8 cellular contexts compared by ENCODE assay signal in genomic region chr10:103192451-103193106, GRCh38. TPM values are rescaled to one million over a fixed set of nuclear protein-coding genes. Genes with fewer than 3 reads are reported as not detected.
A peak's percentile ranks its signal among the peaks of the same experiment; 100 is the strongest.
DNase-seq lines count a peak whose midpoint lies in the region; ATAC-seq and TF ChIP-seq lines count a peak whose summit lies in the region.

No MANE protein-coding gene starts in this region.

- H3K27me3 ChIP-seq in ACC112 (ENCODE audit: insufficient read depth, low read length): no peaks in the 10 kb centered on the region
- H3K27me3 ChIP-seq in dorsolateral prefrontal cortex: no peaks in the 10 kb centered on the region

- peaks cover 50% of the 10 kb centered on the region for H3K79me2 ChIP-seq in ACC112 (ENCODE audit: control insufficient read depth, insufficient read depth, low read length, unreplicated experiment)

- peaks cover 31% of the 10 kb centered on the region for H3K4me1 ChIP-seq in ACC112 (ENCODE audit: control insufficient read depth, insufficient read depth, low read length, unreplicated experiment)

- intact Hi-C loops in dorsolateral prefrontal cortex (cut with DNase I) (loop anchor here (2.0 to 5.0 kb wide), 9 partner anchors 45 to 275 kb away; partner anchors contain the start of gene CNNM2 (in 2 of the 2)), lower leg skin (cut with DNase I; ENCODE audit: low total_unique reads) (no loop called here)

- H3K4me3 ChIP-seq in ACC112 (ENCODE audit: low read depth, low read length) (peak overlapping the region; percentile 90), dorsolateral prefrontal cortex (peak overlapping the region; percentile 61 to 98 (median 87)), lower leg skin (ENCODE audit: low read depth, poor library complexity, severe bottlenecking) (peak overlapping the region; percentile 93)

- peak in 2 of 56 donors; percentile 4 to 22 for TF ChIP-seq CTCF in dorsolateral prefrontal cortex (IDR thresholded peaks at IDR 0.05 in 54 of 56, conservative IDR thresholded peaks at IDR 0.05 in 2 of 56; ENCODE audit: low read depth in 1 of 56, partially characterized antibody in 56 of 56)
- no peak for TF ChIP-seq CTCF in lower leg skin (IDR thresholded peaks at IDR 0.05)

- peak; percentile 40 for DNase-seq in NCI-H526 treated with DMSO at 0.1 percent for 48 hours (lab: John Stamatoyannopoulos, UW)
- peak; percentile 38 for DNase-seq in activated CD4-positive, alpha-beta T cell treated with anti-CD3 and anti-CD28 coated beads, Interleukin-2, amount 50 U/mL, for 1 hour
- DNase-seq in dorsolateral prefrontal cortex: peak; percentile 40 to 72 (median 66)
- peak; percentile 76 to 95 for DNase-seq in lower leg skin (ENCODE audit: low spot score in 2 of 2)
- peak; percentile 43 to 45 for DNase-seq in stimulated activated CD4-positive, alpha-beta T cell treated with anti-CD3 and anti-CD28 coated beads, Interleukin-4, amount 100 ng/mL, for 4 hours

- no peaks in the 10 kb centered on the region for H3K36me3 ChIP-seq in ACC112 (ENCODE audit: insufficient read depth, low read length)

- ATAC-seq in GM18519 (IDR thresholded peaks at IDR 0.05; ENCODE audit: low FRiP score, unreplicated experiment) (peak; percentile 18), HG03045 (IDR thresholded peaks at IDR 0.05; ENCODE audit: unreplicated experiment) (peak; percentile 43)

- 0% methylated on average over 45 to 51 of the region's 62 CpGs for WGBS in lower leg skin, 2 donors

- no peak for TF ChIP-seq POLR2A in lower leg skin (IDR thresholded peaks at IDR 0.05)

- peak overlapping the region; percentile 76 for H2AFZ ChIP-seq in ACC112 (ENCODE audit: low read length, unreplicated experiment)

- peak overlapping the region; percentile 87 for H3K27ac ChIP-seq in ACC112 (ENCODE audit: low read depth, low read length)
- peak overlapping the region; percentile 75 to 98 (median 95) for H3K27ac ChIP-seq in dorsolateral prefrontal cortex

RNA-seq across cellular contexts. Expression of gene NT5C2, which starts 0.5 kb away (rescaled TPM):
- total RNA-seq in dorsolateral prefrontal cortex: 100 to 1,000 TPM in 49 of 120 experiments, 10 to 100 TPM in 71; 53.5 to 160 (median 97.7) TPM
- total RNA-seq in lower leg skin: 10 to 100 TPM; 36.0 to 53.6 (median 40.8) TPM

RNA-seq across cellular contexts. Expression of gene RPEL1, which starts 53.1 kb away (rescaled TPM):
- total RNA-seq in dorsolateral prefrontal cortex: under 1 TPM in 4 of 120 experiments, not detected in 116; 0.29 to 0.54 (median 0.43) TPM
- not detected for total RNA-seq in lower leg skin

Comparison
In these comparisons a context has a peak if more than half of its experiments do, and no peak if none do; other contexts are left out.
1. Peak in every context shown above with its lines: DNase-seq, ATAC-seq, H3K4me3 ChIP-seq and H3K27ac ChIP-seq.